35 cellular contexts compared by ENCODE assay signal in the genomic region with DNA sequence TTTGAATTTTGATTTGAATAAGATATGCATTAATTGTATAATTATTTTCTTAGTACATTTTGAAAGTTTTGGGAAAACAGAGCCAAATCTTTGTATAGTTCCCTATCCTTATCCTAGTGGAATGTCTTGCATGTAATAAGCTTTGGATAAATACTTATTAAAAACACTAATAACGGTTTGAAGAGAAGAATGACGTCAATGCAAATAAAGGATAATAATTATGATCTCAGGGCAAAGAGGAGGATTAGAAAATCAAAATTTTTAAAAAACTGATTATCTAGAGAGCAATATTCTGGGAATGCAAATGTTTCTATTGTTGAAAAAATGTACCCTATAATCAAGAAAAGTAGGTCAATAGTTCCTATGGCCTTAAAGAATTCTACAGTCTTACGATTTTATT. TPM values are rescaled to one million over a fixed set of nuclear protein-coding genes. Genes with fewer than 3 reads are reported as not detected.
"Had no signal": no experiment of that assay in that cellular context is flagged by ENCODE, and none has a peak within 500 bp of the region (broad histone marks: within the 10 kb centered on the region; RNA-seq: fewer than 3 reads in every experiment).

No MANE protein-coding gene starts in this region.

- H3K4me3 ChIP-seq: adrenal gland, ascending aorta, body of pancreas, breast epithelium, cardiac muscle cell had no signal

- H3K27me3 ChIP-seq: adrenal gland, ascending aorta, body of pancreas, brain microvascular endothelial cell, breast epithelium, cardiac muscle cell had no signal

- H3K9me3 ChIP-seq: adrenal gland, ascending aorta, body of pancreas, breast epithelium had no signal

- H3K36me3 ChIP-seq: adrenal gland, ascending aorta, brain microvascular endothelial cell, breast epithelium, cardiac muscle cell had no signal

- ATAC-seq: activated naive CD4-positive, alpha-beta T cell treated with anti-CD3 and anti-CD28 coated beads, Interleukin-2, amount 50 U/mL, for 72 hours; activated naive CD8-positive, alpha-beta T cell treated with anti-CD3 and anti-CD28 coated beads, Interleukin-2, amount 50 U/mL, for 24 hours; activated T-cell treated with anti-CD3 and anti-CD28 coated beads, Interleukin-2, amount 50 U/mL, for 4 hours; activated T-cell treated with anti-CD3 and anti-CD28 coated beads, Interleukin-2, amount 50 U/mL, for 72 hours; activated T-helper 17 cell treated with anti-CD3 and anti-CD28 coated beads, Interleukin-2, amount 50 U/mL, for 72 hours; body of pancreas had no signal

- FAIRE-seq: astrocyte, bronchial epithelial cell had no signal

- DNase-seq: activated effector memory CD4-positive, alpha-beta T cell treated with anti-CD3 and anti-CD28 coated beads, Interleukin-2, amount 50 U/mL, for 16 hours; activated effector memory CD4-positive, alpha-beta T cell treated with Interleukin-2 at 50 U/mL for 16 hours; activated gamma-delta T cell; activated gamma-delta T cell treated with Interleukin-2 at 50 U/mL for 16 hours; activated naive CD4-positive, alpha-beta T cell; activated naive CD4-positive, alpha-beta T cell treated with anti-CD3 and anti-CD28 coated beads for 36 hours; activated naive CD4-positive, alpha-beta T cell treated with anti-CD3 and anti-CD28 coated beads, Interleukin-2, amount 10 ng/mL, durations not matched to agents 7 days and 5 days; activated naive CD4-positive, alpha-beta T cell treated with anti-CD3 and anti-CD28 coated beads, Interleukin-2, amount 50 U/mL, for 16 hours; activated naive CD4-positive, alpha-beta T cell treated with Interleukin-2 at 50 U/mL for 16 hours; activated naive CD8-positive, alpha-beta T cell treated with anti-CD3 and anti-CD28 coated beads for 36 hours; activated naive CD8-positive, alpha-beta T cell treated with anti-CD3 and anti-CD28 coated beads, Interleukin-2, amount 10 ng/mL, durations not matched to agents 7 days and 5 days; activated naive CD8-positive, alpha-beta T cell treated with anti-CD3 and anti-CD28 coated beads, Interleukin-2, amount 50 U/mL, for 24 hours; activated T-cell treated with anti-CD3 and anti-CD28 coated beads, Interleukin-2, amount 50 U/mL, for 24 hours; activated T-cell treated with anti-CD3 and anti-CD28 coated beads, Interleukin-2, amount 50 U/mL, for 4 hours; activated T-cell treated with anti-CD3 and anti-CD28 coated beads, Interleukin-2, amount 50 U/mL, for 48 hours; activated T-cell treated with anti-CD3 and anti-CD28 coated beads, Interleukin-2, amount 50 U/mL, for 72 hours; adrenal gland; amniotic stem cell; amygdala; anterior cingulate cortex; aorta; body of pancreas; brain microvascular endothelial cell; caudate nucleus; central memory CD4-positive, alpha-beta T cell; cerebellar nuclear complex had no signal

- H3K27ac ChIP-seq: adrenal gland, ascending aorta, body of pancreas, brain microvascular endothelial cell, breast epithelium, cardiac muscle cell had no signal

- H3K4me1 ChIP-seq: adrenal gland, ascending aorta, body of pancreas, breast epithelium had no signal

RNA-seq across cellular contexts. Expression of a gene that starts 22.1 kb away (rescaled TPM):
- total RNA-seq: activated naive CD4-positive, alpha-beta T cell treated with anti-CD3 and anti-CD28 coated beads for 36 hours; activated naive CD4-positive, alpha-beta T cell treated with anti-CD3 and anti-CD28 coated beads, Interleukin-2, amount 50 U/mL, for 72 hours; activated naive CD8-positive, alpha-beta T cell treated with anti-CD3 and anti-CD28 coated beads for 36 hours; activated naive CD8-positive, alpha-beta T cell treated with anti-CD3 and anti-CD28 coated beads, Interleukin-2, amount 10 ng/mL, durations not matched to agents 7 days and 5 days; activated T-cell treated with anti-CD3 and anti-CD28 coated beads, Interleukin-2, amount 50 U/mL, for 4 hours; activated T-cell treated with anti-CD3 and anti-CD28 coated beads, Interleukin-2, amount 50 U/mL, for 72 hours; activated T-helper 1 cell treated with anti-CD3 and anti-CD28 coated beads, Interleukin-12 subunit alpha, Interleukin-12 subunit beta, Interleukin-2, Interleukin-4 antibody, amounts not matched to agents 30 ng/mL and 10 ng/mL and 1 ng/mL, durations not matched to agents 14 hours and 24 hours and 36 hours; activated T-helper 17 cell treated with anti-CD3 and anti-CD28 coated beads, Interleukin-2, amount 50 U/mL, for 72 hours; activated T-helper 2 cell treated with anti-CD3 and anti-CD28 coated beads, Interferon-gamma antibody, Interleukin-2, Interleukin-4, amounts not matched to agents 10 μg/mL and 5 μg/mL and 100 μg/mL, durations not matched to agents 14 hours and 24 hours and 36 hours; ascending aorta; body of pancreas; breast epithelium; bronchial epithelial cell had no signal
- polyA plus RNA-seq: adrenal gland had no signal

RNA-seq across cellular contexts. Expression of a gene that starts 59.6 kb away (rescaled TPM):
- total RNA-seq: activated naive CD4-positive, alpha-beta T cell treated with anti-CD3 and anti-CD28 coated beads for 36 hours; activated naive CD4-positive, alpha-beta T cell treated with anti-CD3 and anti-CD28 coated beads, Interleukin-2, amount 50 U/mL, for 72 hours; activated naive CD8-positive, alpha-beta T cell treated with anti-CD3 and anti-CD28 coated beads for 36 hours; activated naive CD8-positive, alpha-beta T cell treated with anti-CD3 and anti-CD28 coated beads, Interleukin-2, amount 10 ng/mL, durations not matched to agents 7 days and 5 days; activated T-cell treated with anti-CD3 and anti-CD28 coated beads, Interleukin-2, amount 50 U/mL, for 4 hours; activated T-cell treated with anti-CD3 and anti-CD28 coated beads, Interleukin-2, amount 50 U/mL, for 72 hours; activated T-helper 1 cell treated with anti-CD3 and anti-CD28 coated beads, Interleukin-12 subunit alpha, Interleukin-12 subunit beta, Interleukin-2, Interleukin-4 antibody, amounts not matched to agents 30 ng/mL and 10 ng/mL and 1 ng/mL, durations not matched to agents 14 hours and 24 hours and 36 hours; activated T-helper 17 cell treated with anti-CD3 and anti-CD28 coated beads, Interleukin-2, amount 50 U/mL, for 72 hours; activated T-helper 2 cell treated with anti-CD3 and anti-CD28 coated beads, Interferon-gamma antibody, Interleukin-2, Interleukin-4, amounts not matched to agents 10 μg/mL and 5 μg/mL and 100 μg/mL, durations not matched to agents 14 hours and 24 hours and 36 hours had no signal
